9 cellular contexts compared by ENCODE assay signal in the genomic region with DNA sequence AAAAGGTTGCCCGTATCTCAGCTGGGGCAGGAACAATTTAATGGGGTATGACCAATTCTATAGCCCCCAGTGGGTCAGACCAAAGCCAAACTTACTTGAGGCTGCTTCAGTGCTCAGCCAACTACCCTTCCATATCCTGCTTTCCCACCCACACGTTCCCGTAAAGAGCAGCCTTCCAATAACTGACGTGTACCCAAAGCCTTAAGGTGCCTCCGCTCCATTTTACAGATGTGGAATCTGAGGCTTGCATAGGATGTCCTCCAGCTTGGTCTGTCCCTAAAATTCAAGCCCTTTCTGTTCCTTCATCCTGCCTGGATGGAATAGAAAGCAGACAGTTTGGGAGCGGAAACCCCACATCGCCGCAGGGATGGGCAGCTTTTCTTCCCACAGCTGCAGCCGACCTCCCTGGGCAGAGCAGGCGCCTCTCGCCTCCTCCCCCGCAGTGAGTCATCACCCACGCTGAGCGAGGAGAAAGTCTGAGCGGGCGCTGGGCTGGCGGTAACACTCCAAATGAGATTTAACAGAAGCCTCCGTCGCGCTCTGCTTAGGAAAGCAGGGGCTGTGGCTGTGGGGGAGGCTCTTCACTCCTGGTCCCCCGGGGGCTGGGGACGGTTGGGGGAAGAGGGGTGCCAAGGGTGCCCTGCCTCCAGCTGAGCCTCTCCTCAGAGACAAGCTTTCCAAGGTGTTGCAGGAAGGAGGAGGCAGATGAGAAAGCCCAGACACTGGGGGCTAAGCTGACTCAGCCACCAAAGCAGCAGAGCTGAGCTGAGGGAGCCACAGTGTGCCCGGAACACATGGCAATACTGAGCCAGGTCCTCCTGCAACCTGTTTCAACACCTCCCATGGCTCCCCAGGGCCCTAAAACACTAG. TPM values are rescaled to one million over a fixed set of nuclear protein-coding genes. Genes with fewer than 3 reads are reported as not detected.
A peak's percentile ranks its signal among the peaks of the same experiment; 100 is the strongest.
DNase-seq lines count a peak whose midpoint lies in the region; ATAC-seq, FAIRE-seq and TF ChIP-seq lines count a peak whose summit lies in the region.
"Had no signal": no experiment of that assay in that cellular context is flagged by ENCODE, and none has a peak within 500 bp of the region (broad histone marks: within the 10 kb centered on the region; RNA-seq: fewer than 3 reads in every experiment).

No MANE protein-coding gene starts in this region.

- H3K4me3 Mint-ChIP-seq in activated T-cell treated with anti-CD3 and anti-CD28 coated beads, Interleukin-2, amount 50 U/mL, for 4 hours: peak overlapping the region; percentile 3
- H3K4me3 Mint-ChIP-seq in nephron: peak overlapping the region; percentile 43 to 65 (median 57)
- peak overlapping the region; percentile 56 to 68 for H3K4me3 Mint-ChIP-seq in stimulated activated naive CD8-positive, alpha-beta T cell treated with anti-CD3 and anti-CD28 coated beads, Interleukin-15, amount 100 ng/mL, for 72 hours

- H3K36me3 Mint-ChIP-seq in activated T-cell treated with anti-CD3 and anti-CD28 coated beads, Interleukin-2, amount 50 U/mL, for 4 hours (ENCODE audit: insufficient read depth): no peaks in the 10 kb centered on the region
- no peaks in the 10 kb centered on the region for H3K36me3 Mint-ChIP-seq in nephron (ENCODE audit: low read depth)

- TF ChIP-seq CTCF in fibroblast of pulmonary artery (IDR thresholded peaks at IDR 0.05; ENCODE audit: low read length, missing control alignments): no peak
- TF ChIP-seq CTCF in nephron (IDR thresholded peaks at IDR 0.05; ENCODE audit: unreplicated experiment in 3 of 3): no peak

- H3K27me3 Mint-ChIP-seq in activated T-cell treated with anti-CD3 and anti-CD28 coated beads, Interleukin-2, amount 50 U/mL, for 4 hours (ENCODE audit: low read depth): peaks cover 3% of the 10 kb centered on the region
- peaks cover 34% of the 10 kb centered on the region for H3K27me3 Mint-ChIP-seq in nephron (ENCODE audit: low read depth)
- no peaks in the 10 kb centered on the region for H3K27me3 Mint-ChIP-seq in stimulated activated naive CD8-positive, alpha-beta T cell treated with anti-CD3 and anti-CD28 coated beads, Interleukin-15, amount 100 ng/mL, for 72 hours

- DNase-seq in GM18507 (ENCODE audit: extremely low spot score, insufficient read length, low read depth) (peak; percentile 8), NCI-H69 (lab: John Stamatoyannopoulos, UW) (peak; percentile 89), fibroblast of pulmonary artery (ENCODE audit: low read depth) (peak; percentile 93), DMS79 (lab: John Stamatoyannopoulos, UW) (no peak)
- DNase-seq in activated T-cell treated with anti-CD3 and anti-CD28 coated beads, Interleukin-2, amount 50 U/mL, for 4 hours: peak; percentile 45
- DNase-seq in stimulated activated naive CD8-positive, alpha-beta T cell treated with anti-CD3 and anti-CD28 coated beads, Interleukin-15, amount 100 ng/mL, for 72 hours: peak; percentile 58 to 65

- no peaks in the 10 kb centered on the region for H3K9me3 Mint-ChIP-seq in activated T-cell treated with anti-CD3 and anti-CD28 coated beads, Interleukin-2, amount 50 U/mL, for 4 hours
- no peaks in the 10 kb centered on the region for H3K9me3 Mint-ChIP-seq in nephron
- H3K9me3 Mint-ChIP-seq in stimulated activated naive CD8-positive, alpha-beta T cell treated with anti-CD3 and anti-CD28 coated beads, Interleukin-15, amount 100 ng/mL, for 72 hours: peaks cover 0 to under 1% of the 10 kb centered on the region in 2 donors

- ATAC-seq in activated T-cell treated with anti-CD3 and anti-CD28 coated beads, Interleukin-2, amount 50 U/mL, for 4 hours: peak; percentile 89 to 91
- ATAC-seq in stimulated activated naive CD8-positive, alpha-beta T cell treated with anti-CD3 and anti-CD28 coated beads, Interleukin-15, amount 100 ng/mL, for 72 hours: peak; percentile 92
- ATAC-seq in GM21717 (IDR thresholded peaks at IDR 0.05; ENCODE audit: unreplicated experiment): no peak

- H3K4me1 Mint-ChIP-seq in activated T-cell treated with anti-CD3 and anti-CD28 coated beads, Interleukin-2, amount 50 U/mL, for 4 hours (ENCODE audit: low read depth): peaks cover 14% of the 10 kb centered on the region
- peaks cover 14% of the 10 kb centered on the region for H3K4me1 Mint-ChIP-seq in nephron
- peaks cover 13% of the 10 kb centered on the region for H3K4me1 Mint-ChIP-seq in stimulated activated naive CD8-positive, alpha-beta T cell treated with anti-CD3 and anti-CD28 coated beads, Interleukin-15, amount 100 ng/mL, for 72 hours

- peak overlapping the region in 2 of 3 experiments; percentile 14 to 57 for H3K27ac Mint-ChIP-seq in nephron
- peak overlapping the region in 1 of 2 donors; percentile 65 for H3K27ac Mint-ChIP-seq in stimulated activated naive CD8-positive, alpha-beta T cell treated with anti-CD3 and anti-CD28 coated beads, Interleukin-15, amount 100 ng/mL, for 72 hours

- no peak for FAIRE-seq in GM18507 (lab: Jason Lieb, UNC)
- FAIRE-seq: TTC549 had no signal

- peak overlapping the region; percentile 41 for H3K4me3 ChIP-seq in fibroblast of pulmonary artery (replicated peaks; ENCODE audit: low read depth, low read length)

RNA-seq across cellular contexts. Expression of a gene that starts 57.8 kb away (rescaled TPM):
- 1 to 10 TPM; 2.3 to 6.5 (median 3.6) TPM for total RNA-seq in activated T-cell treated with anti-CD3 and anti-CD28 coated beads, Interleukin-2, amount 50 U/mL, for 4 hours

Comparison
In these comparisons a context has a peak if more than half of its experiments do, and no peak if none do; other contexts are left out.
1. H3K4me3 Mint-ChIP-seq: peak in every context shown above with its lines; median percentile 62 in stimulated activated naive CD8-positive, alpha-beta T cell treated with anti-CD3 and anti-CD28 coated beads, Interleukin-15, amount 100 ng/mL, for 72 hours; 57 in nephron; 3 in activated T-cell treated with anti-CD3 and anti-CD28 coated beads, Interleukin-2, amount 50 U/mL, for 4 hours.